11 cellular contexts compared by ENCODE assay signal in the genomic region with DNA sequence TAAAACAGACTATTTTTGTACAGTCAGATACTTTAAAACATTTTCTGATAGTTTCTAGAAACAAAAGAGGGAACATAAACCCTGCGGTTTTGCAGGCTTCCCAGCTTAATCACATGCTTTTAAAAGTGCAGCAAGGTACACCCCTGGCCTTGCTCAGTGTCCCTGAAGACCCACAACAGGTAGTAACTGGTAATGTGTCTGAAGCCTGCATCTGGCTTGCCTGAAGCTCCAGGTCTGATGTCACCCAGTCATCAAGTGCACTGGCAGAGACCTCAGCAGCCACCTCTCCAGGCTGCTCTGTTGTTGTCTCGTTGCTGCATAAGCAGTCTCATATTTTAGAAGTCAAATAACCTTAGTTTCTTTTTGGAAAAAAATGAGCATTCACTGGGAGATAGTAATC.
DNase-seq lines count a peak whose midpoint lies in the region; ATAC-seq and TF ChIP-seq lines count a peak whose summit lies in the region.
"Had no signal": no experiment of that assay in that cellular context is flagged by ENCODE, and none has a peak within 500 bp of the region (broad histone marks: within the 10 kb centered on the region; RNA-seq: fewer than 3 reads in every experiment).

No MANE protein-coding gene starts in this region.

- peak; percentile 52 for ATAC-seq in GM18499 (IDR thresholded peaks at IDR 0.05; ENCODE audit: insufficient read depth, unreplicated experiment)
- ATAC-seq in GM19467 (IDR thresholded peaks at IDR 0.05; ENCODE audit: unreplicated experiment) = peak; percentile 59
- ATAC-seq in HG02938 (IDR thresholded peaks at IDR 0.05; ENCODE audit: unreplicated experiment) = peak; percentile 70
- ATAC-seq in gastroesophageal sphincter = no peak
- ATAC-seq: psoas muscle had no signal

- peak overlapping the region; percentile 47 for H2AFZ ChIP-seq in KMS-11 (ENCODE audit: low read depth)

- no peak for DNase-seq in SIG-M5 treated with dmso at 0.1 percent for 504 hours (lab: John Stamatoyannopoulos, UW; ENCODE audit: unreplicated experiment)
- no peak for DNase-seq in GOT3 (lab: John Stamatoyannopoulos, UW)
- DNase-seq in DMS153 (lab: John Stamatoyannopoulos, UW) = no peak
- DNase-seq: NCI-H526 treated with DMSO at 0.1 percent for 48 hours, psoas muscle had no signal

- H3K4me1 ChIP-seq in KMS-11 (ENCODE audit: low read depth, poor library complexity, severe bottlenecking) (peaks cover 77% of the 10 kb centered on the region), gastroesophageal sphincter (no peaks in the 10 kb centered on the region)
- H3K4me1 ChIP-seq: psoas muscle had no signal

- 70 to 85% methylated on average over 1 to 2 of the region's 2 CpGs for WGBS in gastroesophageal sphincter (ENCODE audit: low coverage in 1 of 2), 2 donors

- H4K20me1 ChIP-seq in KMS-11 (ENCODE audit: insufficient read depth) = no peaks in the 10 kb centered on the region

- no peaks in the 10 kb centered on the region for H3K79me2 ChIP-seq in KMS-11 (ENCODE audit: insufficient read depth, low read depth)

- peak overlapping the region; percentile 14; the same call in 1 of the 2 replicates for H3K9ac ChIP-seq in KMS-11

- no peak for TF ChIP-seq EP300 in gastroesophageal sphincter (IDR thresholded peaks at IDR 0.05)

- TF ChIP-seq CTCF in KMS-11 (conservative IDR thresholded peaks at IDR 0.05; ENCODE audit: low read depth, low read length) (no peak), gastroesophageal sphincter (IDR thresholded peaks at IDR 0.05) (no peak)

- H3K27ac ChIP-seq in KMS-11 = peak overlapping the region; percentile 70
- no peak overlapping the region for H3K27ac ChIP-seq in gastroesophageal sphincter
- H3K27ac ChIP-seq: HL-60, psoas muscle had no signal

- no peaks in the 10 kb centered on the region for H3K9me3 ChIP-seq in gastroesophageal sphincter
- H3K9me3 ChIP-seq: psoas muscle had no signal

- TF ChIP-seq POLR2A in gastroesophageal sphincter (IDR thresholded peaks at IDR 0.05) = no peak

- peak overlapping the region; percentile 68 for H3K4me2 ChIP-seq in KMS-11

- H3K27me3 ChIP-seq in KMS-11 (ENCODE audit: insufficient read depth, low read depth) = no peaks in the 10 kb centered on the region
- no peaks in the 10 kb centered on the region for H3K27me3 ChIP-seq in gastroesophageal sphincter

- H3K4me3 ChIP-seq in KMS-11 (IDR thresholded peaks at IDR 0.05; ENCODE audit: insufficient read depth, low read depth, low read length) (no peak overlapping the region), gastroesophageal sphincter (no peak overlapping the region)
- H3K4me3 ChIP-seq: psoas muscle had no signal

- H3K36me3 ChIP-seq in KMS-11 (ENCODE audit: insufficient read depth) (no peaks in the 10 kb centered on the region), gastroesophageal sphincter (no peaks in the 10 kb centered on the region)
